Comparison of ENCODE assay signal across 7 cellular contexts in genomic region chr18:48002933-48003365, GRCh38.
DNase-seq lines count a peak whose midpoint lies in the region; ATAC-seq and TF ChIP-seq lines count a peak whose summit lies in the region.

No MANE protein-coding gene starts in this region.

- H3K4me1 ChIP-seq in gastroesophageal sphincter = peaks cover 0 to 5% (median 3%) of the 10 kb centered on the region in 3 donors
- peaks cover 0 to 23% (median 16%) of the 10 kb centered on the region in 3 donors for H3K4me1 ChIP-seq in skeletal muscle tissue (ENCODE audit: control insufficient read depth in 3 of 3, insufficient read depth in 3 of 3, low read length in 3 of 3)

- WGBS in gastroesophageal sphincter (ENCODE audit: low coverage in 1 of 2), 2 donors = 71% methylated on average over 1 of the region's 5 CpGs; no CpG with 5 or more reads in 1 of the 2 donors

- no peaks in the 10 kb centered on the region for H3K27me3 ChIP-seq in gastroesophageal sphincter
- H3K27me3 ChIP-seq in skeletal muscle tissue (ENCODE audit: control insufficient read depth in 3 of 3, insufficient read depth in 3 of 3, low read length in 3 of 3) = no peaks in the 10 kb centered on the region

- H3K36me3 ChIP-seq in gastroesophageal sphincter = no peaks in the 10 kb centered on the region
- H3K36me3 ChIP-seq in skeletal muscle tissue (ENCODE audit: control insufficient read depth in 3 of 3, insufficient read depth in 3 of 3, low read length in 3 of 3) = no peaks in the 10 kb centered on the region

- ATAC-seq in gastroesophageal sphincter (peak; percentile 55), GM18517 (IDR thresholded peaks at IDR 0.05; ENCODE audit: unreplicated experiment) (no peak)

- peak; percentile 95 for DNase-seq in H4 (ENCODE audit: low spot score)
- DNase-seq in RPMI7951 (ENCODE audit: low read depth) = peak; percentile 95
- no peak for DNase-seq in activated naive CD4-positive, alpha-beta T cell treated with anti-CD3 and anti-CD28 coated beads, Interleukin-2, amount 50 U/mL, for 16 hours
- DNase-seq in T-helper 1 cell = no peak

- TF ChIP-seq POLR2A in gastroesophageal sphincter (IDR thresholded peaks at IDR 0.05) = no peak

- H3K4me3 ChIP-seq in gastroesophageal sphincter = no peak overlapping the region
- no peak overlapping the region for H3K4me3 ChIP-seq in skeletal muscle tissue (ENCODE audit: low read length in 3 of 3)

- no peak for TF ChIP-seq CTCF in gastroesophageal sphincter (IDR thresholded peaks at IDR 0.05)

- H3K27ac ChIP-seq in gastroesophageal sphincter = peak overlapping the region in 1 of 4 donors; percentile 17
- H3K27ac ChIP-seq in skeletal muscle tissue (ENCODE audit: low read depth, low read length) = peak overlapping the region; percentile 36

- peak overlapping the region in 1 of 3 donors; percentile 32 for H3K9ac ChIP-seq in skeletal muscle tissue (ENCODE audit: low read depth in 1 of 3, low read length in 3 of 3)

- TF ChIP-seq EP300 in gastroesophageal sphincter (IDR thresholded peaks at IDR 0.05) = no peak

- H3K9me3 ChIP-seq in gastroesophageal sphincter = no peaks in the 10 kb centered on the region
- H3K9me3 ChIP-seq in skeletal muscle tissue (ENCODE audit: control insufficient read depth in 3 of 3, low read length in 3 of 3) = no peaks in the 10 kb centered on the region

Comparison
In these comparisons a context has a peak if more than half of its experiments do, and no peak if none do; other contexts are left out.
1. DNase-seq: peak in H4 (single experiment) and RPMI7951 (single experiment); none in activated naive CD4-positive, alpha-beta T cell treated with anti-CD3 and anti-CD28 coated beads, Interleukin-2, amount 50 U/mL, for 16 hours (single experiment) and T-helper 1 cell (0 of 5).